ENCODE assay signal across 15 cellular contexts in genomic region chr19:35048911-35049411, GRCh38. TPM values are rescaled to one million over a fixed set of nuclear protein-coding genes. Genes with fewer than 3 reads are reported as not detected.
DNase-seq lines count a peak whose midpoint lies in the region; ATAC-seq and TF ChIP-seq lines count a peak whose summit lies in the region.
"Had no signal": no experiment of that assay in that cellular context is flagged by ENCODE, and none has a peak within 500 bp of the region (broad histone marks: within the 10 kb centered on the region; RNA-seq: fewer than 3 reads in every experiment).

No MANE protein-coding gene starts in this region.

- no peaks in the 10 kb centered on the region for H3K9me2 ChIP-seq in hepatocyte (replicated peaks; ENCODE audit: insufficient read depth)

- no peak for TF ChIP-seq RAD21 in Ishikawa (IDR thresholded peaks at IDR 0.05; ENCODE audit: low read depth)

- DNase-seq in hepatocyte (ENCODE audit: low spot score) (peak; percentile 3), immature natural killer cell (no peak), HFFc6 (no peak)
- DNase-seq: Calu3; foreskin melanocyte; KBM-7; left colon; stimulated activated CD4-positive, alpha-beta T cell treated with anti-CD3 and anti-CD28 coated beads, Interleukin-1b, Interleukin-23, amount 100 ng/mL, for 48 hours had no signal

- peak overlapping the region in 2 of 6 donors; percentile 19 to 45 for H3K27ac Mint-ChIP-seq in immature natural killer cell
- H3K27ac Mint-ChIP-seq in HFFc6: no peak overlapping the region
- H3K27ac Mint-ChIP-seq: stimulated activated effector memory CD8-positive, alpha-beta T cell treated with anti-CD3 and anti-CD28 coated beads, Interleukin-12 subunit alpha, Interleukin-12 subunit beta, amount 100 ng/mL, for 72 hours had no signal

- H3K4me3 Mint-ChIP-seq in immature natural killer cell: no peak overlapping the region
- H3K4me3 Mint-ChIP-seq in HFFc6: no peak overlapping the region
- H3K4me3 Mint-ChIP-seq: stimulated activated effector memory CD8-positive, alpha-beta T cell treated with anti-CD3 and anti-CD28 coated beads, Interleukin-12 subunit alpha, Interleukin-12 subunit beta, amount 100 ng/mL, for 72 hours had no signal

- 79% methylated on average over 11 of the region's 12 CpGs for WGBS in hepatocyte (ENCODE audit: low lambda C conversion rate, missing lambda C conversion rate)

- H3K9me3 ChIP-seq in hepatocyte (ENCODE audit: low read depth): no peaks in the 10 kb centered on the region
- H3K9me3 ChIP-seq in skeletal muscle tissue (ENCODE audit: control insufficient read depth in 3 of 3, low read length in 3 of 3): no peaks in the 10 kb centered on the region

- H3K36me3 Mint-ChIP-seq in immature natural killer cell: no peaks in the 10 kb centered on the region
- no peaks in the 10 kb centered on the region for H3K36me3 Mint-ChIP-seq in HFFc6 (ENCODE audit: low read depth)
- H3K36me3 Mint-ChIP-seq: stimulated activated effector memory CD8-positive, alpha-beta T cell treated with anti-CD3 and anti-CD28 coated beads, Interleukin-12 subunit alpha, Interleukin-12 subunit beta, amount 100 ng/mL, for 72 hours had no signal

- no peak overlapping the region for H2AFZ ChIP-seq in hepatocyte

- peak; percentile 71 for TF ChIP-seq EP300 in Ishikawa (IDR thresholded peaks at IDR 0.05; ENCODE audit: borderline replicate concordance)

- H3K27me3 Mint-ChIP-seq in immature natural killer cell (ENCODE audit: low read depth in 3 of 3) (peaks cover 4 to 9% (median 7%) of the 10 kb centered on the region in 3 donors), HFFc6 (ENCODE audit: insufficient read depth) (peaks cover 16% of the 10 kb centered on the region)

- TF ChIP-seq CTCF in VCaP (conservative IDR thresholded peaks at IDR 0.05): no peak
- TF ChIP-seq CTCF in hepatocyte (IDR thresholded peaks at IDR 0.05; ENCODE audit: poor library complexity): no peak
- no peak for TF ChIP-seq CTCF in HFFc6 (IDR thresholded peaks at IDR 0.05)

- peaks cover 0 to 4% of the 10 kb centered on the region in 2 donors for H3K4me1 Mint-ChIP-seq in immature natural killer cell
- H3K4me1 Mint-ChIP-seq in HFFc6 (ENCODE audit: low read depth): no peaks in the 10 kb centered on the region

- H3K36me3 ChIP-seq in hepatocyte (replicated peaks; ENCODE audit: insufficient read depth, low read depth): no peaks in the 10 kb centered on the region
- H3K36me3 ChIP-seq in skeletal muscle tissue (ENCODE audit: control insufficient read depth in 3 of 3, insufficient read depth in 3 of 3, low read length in 3 of 3): no peaks in the 10 kb centered on the region

- no peaks in the 10 kb centered on the region for H3K27me3 ChIP-seq in hepatocyte
- no peaks in the 10 kb centered on the region for H3K27me3 ChIP-seq in skeletal muscle tissue (ENCODE audit: control insufficient read depth in 3 of 3, insufficient read depth in 3 of 3, low read length in 3 of 3)

- peaks cover 10% of the 10 kb centered on the region for H3K79me2 ChIP-seq in hepatocyte

- H3K4me2 ChIP-seq in hepatocyte: no peak overlapping the region

- no peak overlapping the region for H3K4me3 ChIP-seq in hepatocyte
- H3K4me3 ChIP-seq in skeletal muscle tissue (ENCODE audit: low read length in 3 of 3): peak overlapping the region in 2 of 3 donors; percentile 62 to 66

- H3K9ac ChIP-seq in skeletal muscle tissue (ENCODE audit: low read depth in 1 of 3, low read length in 3 of 3): peak overlapping the region; percentile 45 to 86 (median 81)

- peak overlapping the region; percentile 98 for H3K27ac ChIP-seq in VCaP
- H3K27ac ChIP-seq in hepatocyte: no peak overlapping the region
- H3K27ac ChIP-seq in skeletal muscle tissue (ENCODE audit: low read depth, low read length): peak overlapping the region; percentile 80

- H3K9me3 Mint-ChIP-seq in immature natural killer cell (no peaks in the 10 kb centered on the region), HFFc6 (no peaks in the 10 kb centered on the region)
- H3K9me3 Mint-ChIP-seq: stimulated activated effector memory CD8-positive, alpha-beta T cell treated with anti-CD3 and anti-CD28 coated beads, Interleukin-12 subunit alpha, Interleukin-12 subunit beta, amount 100 ng/mL, for 72 hours had no signal

- H4K20me1 ChIP-seq in hepatocyte (ENCODE audit: insufficient read depth, poor library complexity, severe bottlenecking): peaks cover 6% of the 10 kb centered on the region

- H3K4me1 ChIP-seq in hepatocyte (ENCODE audit: insufficient read depth) (no peaks in the 10 kb centered on the region), skeletal muscle tissue (ENCODE audit: control insufficient read depth in 3 of 3, insufficient read depth in 3 of 3, low read length in 3 of 3) (peaks cover 28 to 51% (median 48%) of the 10 kb centered on the region in 3 donors)

- no peak for ATAC-seq in HG02981 (IDR thresholded peaks at IDR 0.05; ENCODE audit: unreplicated experiment)
- ATAC-seq: left colon; stimulated activated effector memory CD8-positive, alpha-beta T cell treated with anti-CD3 and anti-CD28 coated beads, Interleukin-12 subunit alpha, Interleukin-12 subunit beta, amount 100 ng/mL, for 72 hours had no signal

TF ChIP-seq in Ishikawa, 13 proteins besides CTCF, POLR2A, EP300 and RAD21:
- peak; percentile 87 for TF ChIP-seq NFIC (IDR thresholded peaks at IDR 0.05)
- TF ChIP-seq, protein P1, sequence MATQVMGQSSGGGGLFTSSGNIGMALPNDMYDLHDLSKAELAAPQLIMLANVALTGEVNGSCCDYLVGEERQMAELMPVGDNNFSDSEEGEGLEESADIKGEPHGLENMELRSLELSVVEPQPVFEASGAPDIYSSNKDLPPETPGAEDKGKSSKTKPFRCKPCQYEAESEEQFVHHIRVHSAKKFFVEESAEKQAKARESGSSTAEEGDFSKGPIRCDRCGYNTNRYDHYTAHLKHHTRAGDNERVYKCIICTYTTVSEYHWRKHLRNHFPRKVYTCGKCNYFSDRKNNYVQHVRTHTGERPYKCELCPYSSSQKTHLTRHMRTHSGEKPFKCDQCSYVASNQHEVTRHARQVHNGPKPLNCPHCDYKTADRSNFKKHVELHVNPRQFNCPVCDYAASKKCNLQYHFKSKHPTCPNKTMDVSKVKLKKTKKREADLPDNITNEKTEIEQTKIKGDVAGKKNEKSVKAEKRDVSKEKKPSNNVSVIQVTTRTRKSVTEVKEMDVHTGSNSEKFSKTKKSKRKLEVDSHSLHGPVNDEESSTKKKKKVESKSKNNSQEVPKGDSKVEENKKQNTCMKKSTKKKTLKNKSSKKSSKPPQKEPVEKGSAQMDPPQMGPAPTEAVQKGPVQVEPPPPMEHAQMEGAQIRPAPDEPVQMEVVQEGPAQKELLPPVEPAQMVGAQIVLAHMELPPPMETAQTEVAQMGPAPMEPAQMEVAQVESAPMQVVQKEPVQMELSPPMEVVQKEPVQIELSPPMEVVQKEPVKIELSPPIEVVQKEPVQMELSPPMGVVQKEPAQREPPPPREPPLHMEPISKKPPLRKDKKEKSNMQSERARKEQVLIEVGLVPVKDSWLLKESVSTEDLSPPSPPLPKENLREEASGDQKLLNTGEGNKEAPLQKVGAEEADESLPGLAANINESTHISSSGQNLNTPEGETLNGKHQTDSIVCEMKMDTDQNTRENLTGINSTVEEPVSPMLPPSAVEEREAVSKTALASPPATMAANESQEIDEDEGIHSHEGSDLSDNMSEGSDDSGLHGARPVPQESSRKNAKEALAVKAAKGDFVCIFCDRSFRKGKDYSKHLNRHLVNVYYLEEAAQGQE (IDR thresholded peaks at IDR 0.05; ENCODE audit: low read depth): no peak
- TF ChIP-seq TEAD4 (IDR thresholded peaks at IDR 0.05): 0 out of 2 replicates have a peak, but pooled peaks have one; percentile 8
- peak; percentile 56 for TF ChIP-seq ZBTB7A (IDR thresholded peaks at IDR 0.05; ENCODE audit: low read depth)
- no peak for TF ChIP-seq CREB1 (IDR thresholded peaks at IDR 0.05; ENCODE audit: low read depth)
- peak; percentile 94 for TF ChIP-seq TCF12 (IDR thresholded peaks at IDR 0.05; ENCODE audit: low read depth)
- TF ChIP-seq MAX (IDR thresholded peaks at IDR 0.05): peak; percentile 44
- 0 out of 2 replicates have a peak, but pooled peaks have one; percentile 7 for TF ChIP-seq YY1 (IDR thresholded peaks at IDR 0.05; ENCODE audit: low read depth)

RNA-seq across cellular contexts. Expression of gene HPN, which starts 7.4 kb away (rescaled TPM):
- total RNA-seq in hepatocyte (150 and 162 TPM in 2 replicates), skeletal muscle tissue (0.52 TPM)
- polyA plus RNA-seq in hepatocyte (206 and 241 TPM in 2 replicates), immature natural killer cell (not detected)
- total RNA-seq in HFFc6 (2021; fragmentation: NEBNext Ultra II Directional; extraction: Animal tissue kit (Norgen Biotek cat#: 25700)): not detected
- total RNA-seq: H4, NCI-H460 had no signal

RNA-seq across cellular contexts. Expression of gene SCN1B, which starts 18.7 kb away (rescaled TPM):
- total RNA-seq in hepatocyte (0.20 and 0.60 TPM in 2 replicates), skeletal muscle tissue (1.6 TPM)
- polyA plus RNA-seq in hepatocyte (2.5 and 3.1 TPM in 2 replicates), immature natural killer cell (under 1 TPM; 0.27 to 0.83 (median 0.58) TPM)
- total RNA-seq in HFFc6 (2021; fragmentation: NEBNext Ultra II Directional; extraction: Animal tissue kit (Norgen Biotek cat#: 25700)): 10 to 100 TPM in 4 of 6 experiments, 1 to 10 TPM in 2; 6.8 to 14.2 (median 12.6) TPM

RNA-seq across cellular contexts. Expression of gene GRAMD1A, which starts 48.8 kb away (rescaled TPM):
- 34.8 and 35.4 TPM in 2 replicates for total RNA-seq in hepatocyte
- polyA plus RNA-seq in hepatocyte: 80.2 and 92.4 TPM in 2 replicates
- 17.7 TPM for total RNA-seq in skeletal muscle tissue
- polyA plus RNA-seq in immature natural killer cell: 10 to 100 TPM in 1 of 3 donors, 1 to 10 TPM in 2; 6.7 to 19.1 (median 7.8) TPM
- 10 to 100 TPM; 48.2 to 51.3 (median 50.0) TPM for total RNA-seq in HFFc6 (2021; fragmentation: NEBNext Ultra II Directional; extraction: Animal tissue kit (Norgen Biotek cat#: 25700))

Comparison
In these comparisons a context has a peak if more than half of its experiments do, and no peak if none do; other contexts are left out.
1. RNA of gene HPN, which starts 7.4 kb away (total RNA-seq): 150 to 162 TPM in hepatocyte; 0.52 TPM in skeletal muscle tissue (single experiment) and not detected in HFFc6; every median in the first group is over 10 times any median in the second.